ENCODE assay signal across 38 cellular contexts in genomic region chrX:63913719-63914118, GRCh38.
"Had no signal": no experiment of that assay in that cellular context is flagged by ENCODE, and none has a peak within 500 bp of the region (broad histone marks: within the 10 kb centered on the region; RNA-seq: fewer than 3 reads in every experiment).

No MANE protein-coding gene starts in this region.

- H3K4me3 ChIP-seq: adrenal gland, ascending aorta, body of pancreas, breast epithelium, cardiac muscle cell had no signal

- H3K9me3 ChIP-seq: body of pancreas had no signal

- FAIRE-seq: bronchial epithelial cell, colon had no signal

- DNase-seq: activated effector memory CD4-positive, alpha-beta T cell treated with anti-CD3 and anti-CD28 coated beads, Interleukin-2, amount 50 U/mL, for 16 hours; activated effector memory CD4-positive, alpha-beta T cell treated with Interleukin-2 at 50 U/mL for 16 hours; activated gamma-delta T cell; activated gamma-delta T cell treated with Interleukin-2 at 50 U/mL for 16 hours; activated naive CD4-positive, alpha-beta T cell; activated naive CD4-positive, alpha-beta T cell treated with anti-CD3 and anti-CD28 coated beads for 36 hours; activated naive CD4-positive, alpha-beta T cell treated with anti-CD3 and anti-CD28 coated beads, Interleukin-2, amount 10 ng/mL, durations not matched to agents 7 days and 5 days; activated naive CD4-positive, alpha-beta T cell treated with anti-CD3 and anti-CD28 coated beads, Interleukin-2, amount 50 U/mL, for 16 hours; activated naive CD4-positive, alpha-beta T cell treated with Interleukin-2 at 50 U/mL for 16 hours; activated naive CD8-positive, alpha-beta T cell treated with anti-CD3 and anti-CD28 coated beads for 36 hours; activated naive CD8-positive, alpha-beta T cell treated with anti-CD3 and anti-CD28 coated beads, Interleukin-2, amount 10 ng/mL, durations not matched to agents 7 days and 5 days; activated naive CD8-positive, alpha-beta T cell treated with anti-CD3 and anti-CD28 coated beads, Interleukin-2, amount 50 U/mL, for 24 hours; activated T-cell treated with anti-CD3 and anti-CD28 coated beads, Interleukin-2, amount 50 U/mL, for 4 hours; activated T-cell treated with anti-CD3 and anti-CD28 coated beads, Interleukin-2, amount 50 U/mL, for 48 hours; activated T-cell treated with anti-CD3 and anti-CD28 coated beads, Interleukin-2, amount 50 U/mL, for 72 hours; adrenal gland; amniotic stem cell; amygdala; anterior cingulate cortex; aorta; body of pancreas; brain microvascular endothelial cell; caudate nucleus; central memory CD4-positive, alpha-beta T cell; cerebellar nuclear complex had no signal

- ATAC-seq: activated naive CD4-positive, alpha-beta T cell treated with anti-CD3 and anti-CD28 coated beads, Interleukin-2, amount 50 U/mL, for 72 hours; activated naive CD8-positive, alpha-beta T cell treated with anti-CD3 and anti-CD28 coated beads, Interleukin-2, amount 50 U/mL, for 24 hours; activated T-cell treated with anti-CD3 and anti-CD28 coated beads, Interleukin-2, amount 50 U/mL, for 4 hours; activated T-cell treated with anti-CD3 and anti-CD28 coated beads, Interleukin-2, amount 50 U/mL, for 72 hours; activated T-helper 17 cell treated with anti-CD3 and anti-CD28 coated beads, Interleukin-2, amount 50 U/mL, for 72 hours; body of pancreas had no signal

- H3K27me3 Mint-ChIP-seq: activated naive CD4-positive, alpha-beta T cell treated with anti-CD3 and anti-CD28 coated beads, Interleukin-2, amount 10 ng/mL, durations not matched to agents 7 days and 5 days; activated naive CD4-positive, alpha-beta T cell treated with anti-CD3 and anti-CD28 coated beads, Interleukin-2, amount 50 U/mL, for 24 hours; activated naive CD8-positive, alpha-beta T cell; activated naive CD8-positive, alpha-beta T cell treated with anti-CD3 and anti-CD28 coated beads for 36 hours; activated naive CD8-positive, alpha-beta T cell treated with anti-CD3 and anti-CD28 coated beads, Interleukin-2, amount 10 ng/mL, durations not matched to agents 7 days and 5 days; activated naive CD8-positive, alpha-beta T cell treated with anti-CD3 and anti-CD28 coated beads, Interleukin-2, amount 50 U/mL, for 24 hours; activated T-helper 17 cell treated with anti-CD3 and anti-CD28 coated beads, Interleukin-2, amount 50 U/mL, for 72 hours; brain; central memory CD8-positive, alpha-beta T cell had no signal

- H3K4me1 ChIP-seq: adrenal gland, ascending aorta, body of pancreas, breast epithelium had no signal

- H3K27me3 ChIP-seq: adrenal gland, ascending aorta, body of pancreas, brain microvascular endothelial cell, breast epithelium, cardiac muscle cell had no signal

- H3K36me3 Mint-ChIP-seq: activated naive CD4-positive, alpha-beta T cell treated with anti-CD3 and anti-CD28 coated beads, Interleukin-2, amount 10 ng/mL, durations not matched to agents 7 days and 5 days; activated naive CD4-positive, alpha-beta T cell treated with anti-CD3 and anti-CD28 coated beads, Interleukin-2, amount 50 U/mL, for 24 hours; activated naive CD4-positive, alpha-beta T cell treated with anti-CD3 and anti-CD28 coated beads, Interleukin-2, amount 50 U/mL, for 72 hours; activated naive CD8-positive, alpha-beta T cell; activated naive CD8-positive, alpha-beta T cell treated with anti-CD3 and anti-CD28 coated beads, Interleukin-2, amount 10 ng/mL, durations not matched to agents 7 days and 5 days; brain had no signal

- H3K27ac Mint-ChIP-seq: activated naive CD4-positive, alpha-beta T cell treated with anti-CD3 and anti-CD28 coated beads for 36 hours; activated naive CD4-positive, alpha-beta T cell treated with anti-CD3 and anti-CD28 coated beads, Interleukin-2, amount 10 ng/mL, durations not matched to agents 7 days and 5 days; activated naive CD4-positive, alpha-beta T cell treated with anti-CD3 and anti-CD28 coated beads, Interleukin-2, amount 50 U/mL, for 24 hours; activated naive CD4-positive, alpha-beta T cell treated with anti-CD3 and anti-CD28 coated beads, Interleukin-2, amount 50 U/mL, for 72 hours; activated naive CD8-positive, alpha-beta T cell; activated naive CD8-positive, alpha-beta T cell treated with anti-CD3 and anti-CD28 coated beads for 36 hours; activated naive CD8-positive, alpha-beta T cell treated with anti-CD3 and anti-CD28 coated beads, Interleukin-2, amount 10 ng/mL, durations not matched to agents 7 days and 5 days; activated naive CD8-positive, alpha-beta T cell treated with anti-CD3 and anti-CD28 coated beads, Interleukin-2, amount 50 U/mL, for 24 hours; activated T-cell treated with anti-CD3 and anti-CD28 coated beads, Interleukin-2, amount 50 U/mL, for 72 hours; activated T-helper 1 cell treated with anti-CD3 and anti-CD28 coated beads, Interleukin-12 subunit alpha, Interleukin-12 subunit beta, Interleukin-2, Interleukin-4 antibody, amounts not matched to agents 30 ng/mL and 10 ng/mL and 1 ng/mL, durations not matched to agents 14 hours and 24 hours and 36 hours; activated T-helper 17 cell treated with anti-CD3 and anti-CD28 coated beads, Interleukin-2, amount 50 U/mL, for 72 hours; activated T-helper 2 cell treated with anti-CD3 and anti-CD28 coated beads, Interferon-gamma antibody, Interleukin-2, Interleukin-4, amounts not matched to agents 10 μg/mL and 5 μg/mL and 100 μg/mL, durations not matched to agents 14 hours and 24 hours and 36 hours; brain had no signal

- H3K36me3 ChIP-seq: adrenal gland, ascending aorta, brain microvascular endothelial cell, breast epithelium, cardiac muscle cell had no signal

- H3K4me3 Mint-ChIP-seq: activated naive CD4-positive, alpha-beta T cell treated with anti-CD3 and anti-CD28 coated beads for 36 hours; activated naive CD4-positive, alpha-beta T cell treated with anti-CD3 and anti-CD28 coated beads, Interleukin-2, amount 10 ng/mL, durations not matched to agents 7 days and 5 days; activated naive CD4-positive, alpha-beta T cell treated with anti-CD3 and anti-CD28 coated beads, Interleukin-2, amount 50 U/mL, for 24 hours; activated naive CD8-positive, alpha-beta T cell; activated naive CD8-positive, alpha-beta T cell treated with anti-CD3 and anti-CD28 coated beads for 36 hours; activated naive CD8-positive, alpha-beta T cell treated with anti-CD3 and anti-CD28 coated beads, Interleukin-2, amount 10 ng/mL, durations not matched to agents 7 days and 5 days; activated naive CD8-positive, alpha-beta T cell treated with anti-CD3 and anti-CD28 coated beads, Interleukin-2, amount 50 U/mL, for 24 hours; activated T-cell treated with anti-CD3 and anti-CD28 coated beads, Interleukin-2, amount 50 U/mL, for 4 hours; activated T-cell treated with anti-CD3 and anti-CD28 coated beads, Interleukin-2, amount 50 U/mL, for 72 hours; activated T-helper 1 cell treated with anti-CD3 and anti-CD28 coated beads, Interleukin-12 subunit alpha, Interleukin-12 subunit beta, Interleukin-2, Interleukin-4 antibody, amounts not matched to agents 30 ng/mL and 10 ng/mL and 1 ng/mL, durations not matched to agents 14 hours and 24 hours and 36 hours; activated T-helper 17 cell treated with anti-CD3 and anti-CD28 coated beads, Interleukin-2, amount 50 U/mL, for 72 hours; brain; central memory CD8-positive, alpha-beta T cell had no signal

- H3K27ac ChIP-seq: adrenal gland, ascending aorta, body of pancreas, brain microvascular endothelial cell, breast epithelium, cardiac muscle cell had no signal

- H3K4me1 Mint-ChIP-seq: activated naive CD4-positive, alpha-beta T cell treated with anti-CD3 and anti-CD28 coated beads, Interleukin-2, amount 10 ng/mL, durations not matched to agents 7 days and 5 days; activated naive CD4-positive, alpha-beta T cell treated with anti-CD3 and anti-CD28 coated beads, Interleukin-2, amount 50 U/mL, for 24 hours; activated naive CD8-positive, alpha-beta T cell treated with anti-CD3 and anti-CD28 coated beads for 36 hours; activated naive CD8-positive, alpha-beta T cell treated with anti-CD3 and anti-CD28 coated beads, Interleukin-2, amount 10 ng/mL, durations not matched to agents 7 days and 5 days; activated naive CD8-positive, alpha-beta T cell treated with anti-CD3 and anti-CD28 coated beads, Interleukin-2, amount 50 U/mL, for 24 hours; activated T-helper 17 cell treated with anti-CD3 and anti-CD28 coated beads, Interleukin-2, amount 50 U/mL, for 72 hours; brain; central memory CD8-positive, alpha-beta T cell had no signal
